ENCODE assay signal across 19 cellular contexts in the genomic region with DNA sequence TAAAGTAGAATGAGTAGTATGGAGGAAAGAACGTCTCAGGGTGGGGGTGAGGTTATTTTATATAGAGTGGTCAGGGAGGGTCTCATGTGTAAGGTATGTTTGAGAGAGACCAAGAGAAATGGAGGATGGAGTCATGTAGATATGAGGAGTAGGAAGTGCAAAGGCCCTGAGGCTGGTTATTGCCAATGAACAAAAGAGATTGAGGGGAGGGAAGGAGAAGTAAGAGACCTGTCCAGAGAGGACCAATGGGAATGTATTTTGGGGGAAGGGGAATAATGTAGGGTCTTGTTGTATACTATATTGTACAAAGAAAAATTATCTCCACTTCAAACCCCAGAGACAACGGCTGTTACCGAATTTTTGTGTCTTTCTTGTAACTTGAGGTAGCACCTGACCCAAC. TPM values are rescaled to one million over a fixed set of nuclear protein-coding genes. Genes with fewer than 3 reads are reported as not detected.
A peak's percentile ranks its signal among the peaks of the same experiment; 100 is the strongest.
DNase-seq lines count a peak whose midpoint lies in the region; TF ChIP-seq lines count a peak whose summit lies in the region.
"Had no signal": no experiment of that assay in that cellular context is flagged by ENCODE, and none has a peak within 500 bp of the region (broad histone marks: within the 10 kb centered on the region; RNA-seq: fewer than 3 reads in every experiment).

No MANE protein-coding gene starts in this region.

- peak overlapping the region; percentile 86 for H3K27ac ChIP-seq in PC-9
- no peak overlapping the region for H3K27ac ChIP-seq in endodermal cell (ENCODE audit: low read depth, low read length)
- H3K27ac ChIP-seq in subcutaneous abdominal adipose tissue (ENCODE audit: low read depth, low read length): peak overlapping the region; percentile 32

- no peak overlapping the region for H3K4me3 ChIP-seq in Caco-2 (ENCODE audit: low read depth, low read length)
- no peak overlapping the region for H3K4me3 ChIP-seq in PC-9
- no peak overlapping the region for H3K4me3 ChIP-seq in endodermal cell (ENCODE audit: low read length)
- no peak overlapping the region for H3K4me3 ChIP-seq in subcutaneous abdominal adipose tissue (ENCODE audit: low read depth in 1 of 5, low read length in 5 of 5)
- H3K4me3 ChIP-seq: A549; BLaER1 treated with 17β-estradiol and CSF1 and Interleukin-3, amounts not matched to agents 10 nM and 100 nM had no signal

- peaks cover 100% of the 10 kb centered on the region for H3K79me2 ChIP-seq in PC-9 (ENCODE audit: low read depth)

- H3K4me1 Mint-ChIP-seq in Caco-2 (ENCODE audit: low read depth, unreplicated experiment) (peaks cover 52% of the 10 kb centered on the region), endodermal cell (peaks cover 38% of the 10 kb centered on the region)

- H2AFZ ChIP-seq in PC-9: no peak overlapping the region

- CTCF ChIA-PET in Caco-2 (lab: Charles Lee): interaction anchor here (0.7 kb wide), 1 partner anchor 29 kb away, joined by 4 read pairs; no protein-coding TSS in a partner anchor
- CTCF ChIA-PET in PC-9 (lab: Charles Lee): interaction anchor here (1.5 kb wide), 1 partner anchor 7 kb away, joined by 7 read pairs; no protein-coding TSS in a partner anchor

- H3K9me2 ChIP-seq in PC-9 (ENCODE audit: insufficient read depth): no peaks in the 10 kb centered on the region
- H3K9me2 ChIP-seq: SK-N-SH had no signal

- H3K4me1 ChIP-seq in Caco-2 (peaks cover 65% of the 10 kb centered on the region), PC-9 (replicated peaks; ENCODE audit: insufficient read depth) (peaks cover 89% of the 10 kb centered on the region), endodermal cell (ENCODE audit: control insufficient read depth, insufficient read depth, low read length) (peaks cover 12% of the 10 kb centered on the region), subcutaneous abdominal adipose tissue (ENCODE audit: control insufficient read depth in 5 of 5, insufficient read depth in 5 of 5, low read length in 5 of 5) (peaks cover 9 to 79% (median 38%) of the 10 kb centered on the region in 5 donors)

- no peaks in the 10 kb centered on the region for H3K27me3 Mint-ChIP-seq in Caco-2 (ENCODE audit: insufficient read depth, unreplicated experiment)
- H3K27me3 Mint-ChIP-seq in endodermal cell (ENCODE audit: insufficient read depth): no peaks in the 10 kb centered on the region

- peaks cover 58% of the 10 kb centered on the region for H3F3A ChIP-seq in PC-9 (ENCODE audit: insufficient read depth, low read depth)

- no TSS peak for BruUV-seq in Caco-2 (replicated peaks; lab: Mats Ljungman, UMichigan)
- BruUV-seq in PC-9 (replicated peaks; lab: Mats Ljungman, UMichigan): no TSS peak

- H3K36me3 Mint-ChIP-seq in Caco-2 (ENCODE audit: insufficient read depth, unreplicated experiment) (peaks cover 25% of the 10 kb centered on the region), endodermal cell (ENCODE audit: low read depth) (peaks cover 34% of the 10 kb centered on the region)

- DNase-seq in Caco-2 (no peak), PC-9 (no peak), endodermal cell (no peak), NCI-H1417 (lab: John Stamatoyannopoulos, UW) (no peak), Ammon's horn (ENCODE audit: low spot score) (no peak)
- DNase-seq in activated CD4-positive, CD25-positive, alpha-beta regulatory T cell (lab: John Stamatoyannopoulos, UW): no peak
- DNase-seq: CD8-positive, alpha-beta T cell; DND-41; HCEC 1CT; KG1; NCI-H1105 treated with DMSO at 0.1 percent for 48 hours; NCI-H1694 treated with DMSO at 0.1 percent for 48 hours; SHP77; SK-N-SH had no signal

- H3K9me3 ChIP-seq in Caco-2 (no peaks in the 10 kb centered on the region), PC-9 (ENCODE audit: insufficient read depth, low read depth) (no peaks in the 10 kb centered on the region), endodermal cell (ENCODE audit: control insufficient read depth, low read length) (no peaks in the 10 kb centered on the region), subcutaneous abdominal adipose tissue (ENCODE audit: control insufficient read depth in 5 of 5, low read length in 5 of 5) (no peaks in the 10 kb centered on the region)
- H3K9me3 ChIP-seq: A549; BLaER1 treated with 17β-estradiol and CSF1 and Interleukin-3, amounts not matched to agents 10 nM and 100 nM; SK-N-SH had no signal

- H3K4me3 Mint-ChIP-seq in Caco-2 (ENCODE audit: unreplicated experiment) (no peak overlapping the region), endodermal cell (no peak overlapping the region)
- H3K4me3 Mint-ChIP-seq: CD8-positive, alpha-beta T cell had no signal

- intact Hi-C loops in Caco-2 (cut with micrococcal nuclease; ENCODE audit: unreplicated experiment): no loop called here
- intact Hi-C loops in PC-9 (cut with micrococcal nuclease; ENCODE audit: unreplicated experiment): loop anchor here (10.0 kb wide), 2 partner anchors 447 to 1783 kb away; a partner anchor contains a TSS

- POLR2A ChIA-PET in Caco-2 (lab: Charles Lee): no interaction called here
- POLR2A ChIA-PET in PC-9 (lab: Charles Lee; ENCODE audit: unreplicated experiment): interaction anchor here (0.6 to 1.1 kb wide), 3 partner anchors 10 to 64 kb away, joined by 4 to 22 read pairs (median 4); no protein-coding TSS in a partner anchor

- no peak for TF ChIP-seq CTCF in Caco-2 (IDR thresholded peaks at IDR 0.05; ENCODE audit: insufficient read depth in 1 of 2, low read depth in 1 of 2, low read length in 1 of 2, severe bottlenecking in 1 of 2, unreplicated experiment in 1 of 2)
- no peak for TF ChIP-seq CTCF in PC-9 (conservative IDR thresholded peaks at IDR 0.05)
- TF ChIP-seq CTCF in endodermal cell (conservative IDR thresholded peaks at IDR 0.05): no peak

- peaks cover 48% of the 10 kb centered on the region for H4K20me1 ChIP-seq in PC-9 (ENCODE audit: insufficient read depth)

- H3K27me3 ChIP-seq in Caco-2 (replicated peaks; ENCODE audit: control insufficient read depth, insufficient read depth, low read length): no peaks in the 10 kb centered on the region
- H3K27me3 ChIP-seq in PC-9 (ENCODE audit: insufficient read depth, low read depth): no peaks in the 10 kb centered on the region
- no peaks in the 10 kb centered on the region for H3K27me3 ChIP-seq in endodermal cell (ENCODE audit: control insufficient read depth, insufficient read depth, low read length, poor library complexity, severe bottlenecking)
- no peaks in the 10 kb centered on the region for H3K27me3 ChIP-seq in subcutaneous abdominal adipose tissue (ENCODE audit: control insufficient read depth in 5 of 5, insufficient read depth in 4 of 5, low read length in 5 of 5)
- H3K27me3 ChIP-seq: BLaER1 treated with 17β-estradiol and CSF1 and Interleukin-3, amounts not matched to agents 10 nM and 100 nM had no signal

- 98 to 100% methylated on average over 1 to 3 of the region's 3 CpGs for WGBS in endodermal cell (ENCODE audit: insufficient coverage in 1 of 2, insufficient read length in 1 of 2), 2 experiments

- H3K27ac Mint-ChIP-seq in Caco-2 (ENCODE audit: unreplicated experiment) (peak overlapping the region; percentile 3), endodermal cell (peak overlapping the region; percentile 7)
- H3K27ac Mint-ChIP-seq: CD8-positive, alpha-beta T cell had no signal

- H3K9me3 Mint-ChIP-seq in Caco-2 (ENCODE audit: unreplicated experiment): no peaks in the 10 kb centered on the region
- H3K9me3 Mint-ChIP-seq in endodermal cell: no peaks in the 10 kb centered on the region
- H3K9me3 Mint-ChIP-seq: CD8-positive, alpha-beta T cell had no signal

- H3K36me3 ChIP-seq in Caco-2 (ENCODE audit: control insufficient read depth, insufficient read depth, low read length) (no peaks in the 10 kb centered on the region), PC-9 (ENCODE audit: low read depth) (peaks cover 23% of the 10 kb centered on the region), endodermal cell (ENCODE audit: control insufficient read depth, insufficient read depth, low read length) (peaks cover 30% of the 10 kb centered on the region), subcutaneous abdominal adipose tissue (ENCODE audit: control insufficient read depth in 5 of 5, insufficient read depth in 5 of 5, low read length in 5 of 5) (no peaks in the 10 kb centered on the region)
- H3K36me3 ChIP-seq: BLaER1 treated with 17β-estradiol and CSF1 and Interleukin-3, amounts not matched to agents 10 nM and 100 nM had no signal

- peak overlapping the region; percentile 78 for H3K4me2 ChIP-seq in PC-9
- H3K4me2 ChIP-seq: SK-N-SH had no signal

- H3K9ac ChIP-seq in endodermal cell (ENCODE audit: extremely low read depth, low read length, poor library complexity, severe bottlenecking) (no peak overlapping the region), subcutaneous abdominal adipose tissue (ENCODE audit: low read length in 5 of 5) (no peak overlapping the region)
- H3K9ac ChIP-seq: BLaER1 treated with 17β-estradiol and CSF1 and Interleukin-3, amounts not matched to agents 10 nM and 100 nM; SK-N-SH had no signal

RNA-seq across cellular contexts. Expression of a gene that starts 9.8 kb away (rescaled TPM):
- total RNA-seq in Caco-2 (2022) (223 and 225 TPM in 2 replicates), PC-9 (2021) (340 and 413 TPM in 2 replicates), endodermal cell (100 to 1,000 TPM; 190 to 216 TPM)
- 144 TPM for polyA plus RNA-seq in endodermal cell (2013, experiment 1 of 2)
- 136 TPM for polyA plus RNA-seq in endodermal cell (2013, experiment 2 of 2)

RNA-seq across cellular contexts. Expression of a gene that starts 19.7 kb away (rescaled TPM):
- not detected in 2 replicates for total RNA-seq in Caco-2 (2022)
- total RNA-seq in PC-9 (2021): not detected in 2 replicates
- not detected for total RNA-seq in endodermal cell
- not detected for polyA plus RNA-seq in endodermal cell (2013, experiment 1 of 2)
- not detected for polyA plus RNA-seq in endodermal cell (2013, experiment 2 of 2)
- total RNA-seq: CD8-positive, alpha-beta T cell; G401; NCI-H460 had no signal
- polyA plus RNA-seq: A549, SK-N-SH had no signal

RNA-seq across cellular contexts. Expression of a gene that starts 30.1 kb away (rescaled TPM):
- total RNA-seq in Caco-2 (2022) (174 and 175 TPM in 2 replicates), PC-9 (2021) (211 and 318 TPM in 2 replicates), endodermal cell (100 to 1,000 TPM; 213 to 226 TPM)
- 154 TPM for polyA plus RNA-seq in endodermal cell (2013, experiment 1 of 2)
- 152 TPM for polyA plus RNA-seq in endodermal cell (2013, experiment 2 of 2)

RNA-seq across cellular contexts. Expression of a gene that starts 59.0 kb away (rescaled TPM):
- total RNA-seq in Caco-2 (2022) (150 and 152 TPM in 2 replicates), PC-9 (2021) (124 and 138 TPM in 2 replicates), endodermal cell (10 to 100 TPM; 67.6 to 79.2 TPM)
- 72.3 TPM for polyA plus RNA-seq in endodermal cell (2013, experiment 1 of 2)
- 62.6 TPM for polyA plus RNA-seq in endodermal cell (2013, experiment 2 of 2)

RNA-seq across cellular contexts. Expression of a gene that starts 59.4 kb away (rescaled TPM):
- total RNA-seq in Caco-2 (2022): 29.2 and 29.7 TPM in 2 replicates
- 25.3 and 26.9 TPM in 2 replicates for total RNA-seq in PC-9 (2021)
- 10 to 100 TPM; 18.5 TPM for total RNA-seq in endodermal cell
- 30.2 TPM for polyA plus RNA-seq in endodermal cell (2013, experiment 1 of 2)
- polyA plus RNA-seq in endodermal cell (2013, experiment 2 of 2): 28.0 TPM
